Comparison of ENCODE assay signal across 36 cellular contexts in genomic region chr19:14161305-14161704, GRCh38.
"Had no signal": no experiment of that assay in that cellular context is flagged by ENCODE, and none has a peak within 500 bp of the region (broad histone marks: within the 10 kb centered on the region; RNA-seq: fewer than 3 reads in every experiment).

No MANE protein-coding gene starts in this region.

- ATAC-seq: activated CD4-positive, CD25-positive, alpha-beta regulatory T cell treated with anti-CD3 and anti-CD28 coated beads, Interleukin-2, amount 50 U/mL, for 24 hours; activated CD8-positive, alpha-beta T cell treated with anti-CD3 and anti-CD28 coated beads for 36 hours; activated naive CD8-positive, alpha-beta T cell treated with anti-CD3 and anti-CD28 coated beads, Interleukin-2, amount 50 U/mL, for 24 hours; activated T-cell treated with anti-CD3 and anti-CD28 coated beads, Interleukin-2, amount 50 U/mL, for 4 hours; gastroesophageal sphincter; T-cell had no signal

- H3K27me3 ChIP-seq: adrenal gland, breast epithelium, cardiac muscle cell, colonic mucosa, esophagus squamous epithelium, gastroesophageal sphincter had no signal

- H3K36me3 Mint-ChIP-seq: activated naive CD4-positive, alpha-beta T cell treated with anti-CD3 and anti-CD28 coated beads, Interleukin-2, amount 50 U/mL, for 24 hours had no signal

- FAIRE-seq: endometrium, endothelial cell of umbilical vein had no signal

- H3K27me3 Mint-ChIP-seq: activated CD8-positive, alpha-beta T cell treated with anti-CD3 and anti-CD28 coated beads for 36 hours; activated naive CD4-positive, alpha-beta T cell treated with anti-CD3 and anti-CD28 coated beads, Interleukin-2, amount 50 U/mL, for 24 hours; activated naive CD8-positive, alpha-beta T cell treated with anti-CD3 and anti-CD28 coated beads for 36 hours; activated naive CD8-positive, alpha-beta T cell treated with anti-CD3 and anti-CD28 coated beads, Interleukin-2, amount 50 U/mL, for 24 hours; brain; T-cell had no signal

- H3K36me3 ChIP-seq: breast epithelium, colonic mucosa had no signal

- H3K9me3 ChIP-seq: adrenal gland, breast epithelium, colonic mucosa, esophagus squamous epithelium, gastroesophageal sphincter had no signal

- H3K27ac ChIP-seq: adrenal gland, breast epithelium, cardiac muscle cell, colonic mucosa, epithelial cell of prostate, esophagus squamous epithelium, gastroesophageal sphincter had no signal

- H3K9me3 Mint-ChIP-seq: activated B cell treated with CpG ODN at 0.5 μM for 24 hours; activated CD8-positive, alpha-beta T cell treated with anti-CD3 and anti-CD28 coated beads for 36 hours; activated naive CD4-positive, alpha-beta T cell treated with anti-CD3 and anti-CD28 coated beads for 36 hours; activated naive CD4-positive, alpha-beta T cell treated with anti-CD3 and anti-CD28 coated beads, Interleukin-2, amount 50 U/mL, for 24 hours; activated naive CD8-positive, alpha-beta T cell treated with anti-CD3 and anti-CD28 coated beads for 36 hours; activated naive CD8-positive, alpha-beta T cell treated with anti-CD3 and anti-CD28 coated beads, Interleukin-2, amount 50 U/mL, for 24 hours; activated T-cell treated with anti-CD3 and anti-CD28 coated beads, Interleukin-2, amount 50 U/mL, for 4 hours; activated T-helper 1 cell treated with anti-CD3 and anti-CD28 coated beads, Interleukin-12 subunit alpha, Interleukin-12 subunit beta, Interleukin-2, Interleukin-4 antibody, amounts not matched to agents 30 ng/mL and 10 ng/mL and 1 ng/mL, durations not matched to agents 14 hours and 24 hours and 36 hours; activated T-helper 2 cell treated with anti-CD3 and anti-CD28 coated beads, Interferon-gamma antibody, Interleukin-2, Interleukin-4, amounts not matched to agents 10 μg/mL and 5 μg/mL and 100 μg/mL, durations not matched to agents 14 hours and 24 hours and 36 hours; brain; T-cell; T-helper 1 cell treated with Interleukin-12 subunit alpha and Interleukin-12 subunit beta and Interleukin-4 antibody, amounts not matched to agents 30 μg/mL and 1 μg/mL, for 36 hours had no signal

- DNase-seq: activated B cell treated with CpG ODN at 0.5 μM for 24 hours; activated CD4-positive, alpha-beta T cell treated with anti-CD3 and anti-CD28 coated beads for 48 hours; activated CD4-positive, alpha-beta T cell treated with anti-CD3 and anti-CD28 coated beads, Interleukin-2, amount 50 U/mL, for 1 hour; activated CD4-positive, alpha-beta T cell treated with anti-CD3 and anti-CD28 coated beads, Interleukin-2, amount 50 U/mL, for 48 hours; activated CD8-positive, alpha-beta memory T cell treated with anti-CD3 and anti-CD28 coated beads for 24 hours; activated CD8-positive, alpha-beta T cell treated with anti-CD3 and anti-CD28 coated beads for 36 hours; activated effector memory CD4-positive, alpha-beta T cell treated with anti-CD3 and anti-CD28 coated beads, Interleukin-2, amount 50 U/mL, for 16 hours; activated naive CD4-positive, alpha-beta T cell treated with anti-CD3 and anti-CD28 coated beads for 36 hours; activated naive CD8-positive, alpha-beta T cell treated with anti-CD3 and anti-CD28 coated beads for 36 hours; activated naive CD8-positive, alpha-beta T cell treated with anti-CD3 and anti-CD28 coated beads, Interleukin-2, amount 50 U/mL, for 24 hours; activated T-cell treated with anti-CD3 and anti-CD28 coated beads, Interleukin-2, amount 50 U/mL, for 4 hours; adrenal gland; amygdala; aorta; central memory CD4-positive, alpha-beta T cell; cerebellar nuclear complex; colonic mucosa; effector CD8-positive, alpha-beta T cell; esophagus squamous epithelium; foreskin melanocyte; SW 1271; T-cell; T1000; WERI-Rb-1 had no signal

- H3K4me3 ChIP-seq: adrenal gland, breast epithelium, cardiac muscle cell, colonic mucosa, esophagus squamous epithelium, gastroesophageal sphincter had no signal

- H3K4me3 Mint-ChIP-seq: activated B cell treated with CpG ODN at 0.5 μM for 24 hours; activated CD8-positive, alpha-beta T cell treated with anti-CD3 and anti-CD28 coated beads for 36 hours; activated naive CD4-positive, alpha-beta T cell treated with anti-CD3 and anti-CD28 coated beads for 36 hours; activated naive CD4-positive, alpha-beta T cell treated with anti-CD3 and anti-CD28 coated beads, Interleukin-2, amount 50 U/mL, for 24 hours; activated naive CD8-positive, alpha-beta T cell treated with anti-CD3 and anti-CD28 coated beads for 36 hours; activated naive CD8-positive, alpha-beta T cell treated with anti-CD3 and anti-CD28 coated beads, Interleukin-2, amount 50 U/mL, for 24 hours; activated T-cell treated with anti-CD3 and anti-CD28 coated beads, Interleukin-2, amount 50 U/mL, for 4 hours; activated T-helper 1 cell treated with anti-CD3 and anti-CD28 coated beads, Interleukin-12 subunit alpha, Interleukin-12 subunit beta, Interleukin-2, Interleukin-4 antibody, amounts not matched to agents 30 ng/mL and 10 ng/mL and 1 ng/mL, durations not matched to agents 14 hours and 24 hours and 36 hours; brain; T-cell; T-helper 1 cell treated with Interleukin-12 subunit alpha and Interleukin-12 subunit beta and Interleukin-4 antibody, amounts not matched to agents 30 μg/mL and 1 μg/mL, for 36 hours had no signal

- H3K4me1 ChIP-seq: adrenal gland, breast epithelium, colonic mucosa had no signal

- H3K27ac Mint-ChIP-seq: activated B cell treated with CpG ODN at 0.5 μM for 24 hours; activated CD8-positive, alpha-beta T cell treated with anti-CD3 and anti-CD28 coated beads for 36 hours; activated naive CD4-positive, alpha-beta T cell treated with anti-CD3 and anti-CD28 coated beads for 36 hours; activated naive CD4-positive, alpha-beta T cell treated with anti-CD3 and anti-CD28 coated beads, Interleukin-2, amount 50 U/mL, for 24 hours; activated naive CD8-positive, alpha-beta T cell treated with anti-CD3 and anti-CD28 coated beads for 36 hours; activated naive CD8-positive, alpha-beta T cell treated with anti-CD3 and anti-CD28 coated beads, Interleukin-2, amount 50 U/mL, for 24 hours; activated T-helper 1 cell treated with anti-CD3 and anti-CD28 coated beads, Interleukin-12 subunit alpha, Interleukin-12 subunit beta, Interleukin-2, Interleukin-4 antibody, amounts not matched to agents 30 ng/mL and 10 ng/mL and 1 ng/mL, durations not matched to agents 14 hours and 24 hours and 36 hours; activated T-helper 2 cell treated with anti-CD3 and anti-CD28 coated beads, Interferon-gamma antibody, Interleukin-2, Interleukin-4, amounts not matched to agents 10 μg/mL and 5 μg/mL and 100 μg/mL, durations not matched to agents 14 hours and 24 hours and 36 hours; T-cell; T-helper 1 cell treated with Interleukin-12 subunit alpha and Interleukin-12 subunit beta and Interleukin-4 antibody, amounts not matched to agents 30 μg/mL and 1 μg/mL, for 36 hours had no signal
